ENCODE assay signal across 11 cellular contexts in genomic region chr3:71109977-71110285, GRCh38.
DNase-seq lines count a peak whose midpoint lies in the region; ATAC-seq and TF ChIP-seq lines count a peak whose summit lies in the region.
"Had no signal": no experiment of that assay in that cellular context is flagged by ENCODE, and none has a peak within 500 bp of the region (broad histone marks: within the 10 kb centered on the region; RNA-seq: fewer than 3 reads in every experiment).

No MANE protein-coding gene starts in this region.

- CTCF ChIA-PET in CD8-positive, alpha-beta memory T cell (lab: Charles Lee), result interaction anchor here (1.2 kb wide), 1 partner anchor 15 kb away, joined by 3 read pairs; no protein-coding TSS in a partner anchor
- CTCF ChIA-PET in T-cell (lab: Charles Lee), result no interaction called here

- no peak for TF ChIP-seq POLR2A in esophagus squamous epithelium (IDR thresholded peaks at IDR 0.05)
- TF ChIP-seq POLR2A in sigmoid colon (IDR thresholded peaks at IDR 0.05), result no peak

- ATAC-seq in T-cell (replicated peaks in 1 of 4) (no peak), HG02884 (IDR thresholded peaks at IDR 0.05; ENCODE audit: unreplicated experiment) (no peak), HG03521 (IDR thresholded peaks at IDR 0.05; ENCODE audit: unreplicated experiment) (no peak)
- ATAC-seq: GM23338 had no signal

- peaks cover 20% of the 10 kb centered on the region for H3K4me1 ChIP-seq in CD8-positive, alpha-beta memory T cell (ENCODE audit: insufficient read depth, low read length)
- H3K4me1 ChIP-seq in esophagus squamous epithelium, result peaks cover 5 to 58% (median 24%) of the 10 kb centered on the region in 3 donors
- peaks cover 0 to 93% (median 71%) of the 10 kb centered on the region in 4 donors for H3K4me1 ChIP-seq in sigmoid colon

- no peak for TF ChIP-seq EP300 in sigmoid colon (IDR thresholded peaks at IDR 0.05)

- H3K9me3 Mint-ChIP-seq in CD8-positive, alpha-beta memory T cell, result no peaks in the 10 kb centered on the region
- H3K9me3 Mint-ChIP-seq in T-cell, result no peaks in the 10 kb centered on the region
- H3K9me3 Mint-ChIP-seq: GM23338 had no signal

- intact Hi-C loops in esophagus squamous epithelium (cut with DNase I) (no loop called here), sigmoid colon (cut with DNase I) (loop anchor here (5.0 kb wide), 1 partner anchor 43 kb away; no protein-coding TSS in a partner anchor), posterior cingulate gyrus (cut with DNase I) (no loop called here)

- H3K4me3 Mint-ChIP-seq in CD8-positive, alpha-beta memory T cell, result peak overlapping the region in 1 of 7 donors; percentile 44
- peak overlapping the region in 1 of 3 donors; percentile 16 for H3K4me3 Mint-ChIP-seq in T-cell
- H3K4me3 Mint-ChIP-seq: GM23338 had no signal

- peak overlapping the region; percentile 17 to 87 (median 60) for H3K27ac Mint-ChIP-seq in CD8-positive, alpha-beta memory T cell
- H3K27ac Mint-ChIP-seq in T-cell, result peak overlapping the region; percentile 38 to 81

- no peak overlapping the region for H3K4me3 ChIP-seq in CD8-positive, alpha-beta memory T cell (ENCODE audit: low read length)
- H3K4me3 ChIP-seq in esophagus squamous epithelium (no peak overlapping the region), sigmoid colon (no peak overlapping the region)
- H3K4me3 ChIP-seq: GM23338 had no signal

- peaks cover 29% of the 10 kb centered on the region for H3K36me3 ChIP-seq in CD8-positive, alpha-beta memory T cell (ENCODE audit: insufficient read depth, low read length)
- H3K36me3 ChIP-seq in esophagus squamous epithelium (peaks cover 0 to 22% (median 0%) of the 10 kb centered on the region in 3 donors), sigmoid colon (peaks cover 0 to 17% (median 12%) of the 10 kb centered on the region in 4 donors)

- peaks cover 65 to 95% (median 87%) of the 10 kb centered on the region in 3 donors for H3K4me1 Mint-ChIP-seq in CD8-positive, alpha-beta memory T cell
- peaks cover 70 to 90% (median 89%) of the 10 kb centered on the region in 3 donors for H3K4me1 Mint-ChIP-seq in T-cell

- no peaks in the 10 kb centered on the region for H3K27me3 Mint-ChIP-seq in CD8-positive, alpha-beta memory T cell
- H3K27me3 Mint-ChIP-seq in T-cell, result no peaks in the 10 kb centered on the region

- H3K36me3 Mint-ChIP-seq in CD8-positive, alpha-beta memory T cell, result peaks cover 5 to 85% (median 29%) of the 10 kb centered on the region in 3 donors
- H3K36me3 Mint-ChIP-seq in T-cell, result peaks cover 74% of the 10 kb centered on the region

- WGBS in esophagus squamous epithelium, 2 donors, result 43 to 67% methylated on average over 3 of the region's 3 CpGs
- 57 to 75% methylated on average over 3 of the region's 3 CpGs for WGBS in sigmoid colon, 2 donors

- TF ChIP-seq CTCF in esophagus squamous epithelium (IDR thresholded peaks at IDR 0.05) (no peak), sigmoid colon (IDR thresholded peaks at IDR 0.05) (no peak)

- H3K27ac ChIP-seq in CD8-positive, alpha-beta memory T cell (ENCODE audit: low read depth, low read length), result no peak overlapping the region
- peak overlapping the region in 3 of 4 donors; percentile 53 to 60 (median 58) for H3K27ac ChIP-seq in esophagus squamous epithelium
- H3K27ac ChIP-seq in sigmoid colon, result peak overlapping the region; percentile 70 to 86 (median 81)

- H3K27me3 ChIP-seq in CD8-positive, alpha-beta memory T cell (ENCODE audit: insufficient read depth, low read length, poor library complexity, severe bottlenecking), result no peaks in the 10 kb centered on the region
- H3K27me3 ChIP-seq in esophagus squamous epithelium (no peaks in the 10 kb centered on the region), sigmoid colon (no peaks in the 10 kb centered on the region)

- POLR2A ChIA-PET in CD8-positive, alpha-beta memory T cell (lab: Charles Lee), result no interaction called here
- POLR2A ChIA-PET in T-cell (lab: Charles Lee), result interaction anchor here in 1 of 2 donors (0.6 to 0.8 kb wide), 2 partner anchors 23 to 133 kb away, joined by 3 read pairs; no protein-coding TSS in a partner anchor

- no peak for DNase-seq in CD8-positive, alpha-beta memory T cell
- DNase-seq in T-cell (no peak), esophagus squamous epithelium (lab: John Stamatoyannopoulos, UW) (no peak), sigmoid colon (no peak), NCI-H1436 treated with DMSO at 0.1 percent for 48 hours (lab: John Stamatoyannopoulos, UW) (no peak), posterior cingulate gyrus (no peak)
- DNase-seq: NCI-H1105, NCI-H510A had no signal

- no peaks in the 10 kb centered on the region for H3K9me3 ChIP-seq in CD8-positive, alpha-beta memory T cell (ENCODE audit: low read length)
- H3K9me3 ChIP-seq in esophagus squamous epithelium (no peaks in the 10 kb centered on the region), sigmoid colon (no peaks in the 10 kb centered on the region)
